ENCODE assay signal across 10 cellular contexts in genomic region chr2:68767031-68767961, GRCh38. TPM values are rescaled to one million over a fixed set of nuclear protein-coding genes. Genes with fewer than 3 reads are reported as not detected.
DNase-seq lines count a peak whose midpoint lies in the region; ATAC-seq and TF ChIP-seq lines count a peak whose summit lies in the region.
"Had no signal": no experiment of that assay in that cellular context is flagged by ENCODE, and none has a peak within 500 bp of the region (broad histone marks: within the 10 kb centered on the region; RNA-seq: fewer than 3 reads in every experiment).

No MANE protein-coding gene starts in this region.

- no peaks in the 10 kb centered on the region for H3K9me3 ChIP-seq in esophagus squamous epithelium

- H3K36me3 ChIP-seq in esophagus squamous epithelium, result no peaks in the 10 kb centered on the region

- H3K4me3 ChIP-seq in esophagus squamous epithelium, result no peak overlapping the region

- no peaks in the 10 kb centered on the region for H3K27me3 Mint-ChIP-seq in CD14-positive monocyte (ENCODE audit: low read depth in 3 of 3)
- H3K27me3 Mint-ChIP-seq: brain had no signal

- ATAC-seq in GM21515 (IDR thresholded peaks at IDR 0.05; ENCODE audit: unreplicated experiment) (peak; percentile 41), HG03469 (IDR thresholded peaks at IDR 0.05; ENCODE audit: unreplicated experiment) (no peak), omental fat pad (ENCODE audit: low FRiP score) (no peak)

- H3K27ac Mint-ChIP-seq in CD14-positive monocyte, result peak overlapping the region; percentile 93 to 99 (median 97)

- H3K4me1 Mint-ChIP-seq in CD14-positive monocyte, result peaks cover 95% of the 10 kb centered on the region

- DNase-seq in CD14-positive monocyte (ENCODE audit: low spot score), result no peak
- peak; percentile 37 to 45 for DNase-seq in activated CD4-positive, alpha-beta T cell treated with anti-CD3 and anti-CD28 coated beads for 4 hours
- DNase-seq in esophagus squamous epithelium (lab: John Stamatoyannopoulos, UW), result no peak
- DNase-seq in germinal center (ENCODE audit: low spot score), result no peak
- DNase-seq in midbrain (lab: John Stamatoyannopoulos, UW), result no peak
- DNase-seq in omental fat pad (ENCODE audit: low spot score), result no peak

- H3K9me3 Mint-ChIP-seq in CD14-positive monocyte, result peaks cover 0 to 4% (median 0%) of the 10 kb centered on the region in 7 donors
- H3K9me3 Mint-ChIP-seq: brain, nephron had no signal

- whole genome bisulfite sequencing in esophagus squamous epithelium, 2 donors, result 78 to 81% methylated on average over 14 to 19 of the region's 19 CpGs

- no peaks in the 10 kb centered on the region for H3K27me3 ChIP-seq in esophagus squamous epithelium

- intact Hi-C loops in CD14-positive monocyte (cut with micrococcal nuclease), result loop anchor here in 1 of 2 donors (5.0 kb wide), 1 partner anchor 40 kb away; no protein-coding TSS in a partner anchor
- intact Hi-C loops in esophagus squamous epithelium (cut with DNase I), result no loop called here

- H3K4me1 ChIP-seq in esophagus squamous epithelium, result peaks cover 5 to 82% (median 41%) of the 10 kb centered on the region in 3 donors

- peak overlapping the region; percentile 37 to 73 (median 62) for H3K27ac ChIP-seq in esophagus squamous epithelium

- peaks cover 17 to 18% of the 10 kb centered on the region in 2 donors for H3K36me3 Mint-ChIP-seq in CD14-positive monocyte
- H3K36me3 Mint-ChIP-seq: brain had no signal

- peak in 1 of 4 donors; percentile 40 for TF ChIP-seq POLR2A in esophagus squamous epithelium (IDR thresholded peaks at IDR 0.05)

- peak overlapping the region; percentile 48 to 59 for H3K4me3 Mint-ChIP-seq in CD14-positive monocyte
- H3K4me3 Mint-ChIP-seq: nephron had no signal

- TF ChIP-seq CTCF in CD14-positive monocyte (IDR thresholded peaks at IDR 0.05) (no peak), esophagus squamous epithelium (IDR thresholded peaks at IDR 0.05) (no peak), omental fat pad (IDR thresholded peaks at IDR 0.05) (no peak)

RNA-seq across cellular contexts. Expression of gene ARHGAP25, which starts 32.7 kb away (rescaled TPM):
- polyA plus RNA-seq in CD14-positive monocyte, result 10 to 100 TPM; 20.8 to 36.3 TPM
- total RNA-seq in esophagus squamous epithelium (1 to 10 TPM; 3.2 to 9.0 (median 5.5) TPM), omental fat pad (10 to 100 TPM in 2 of 4 donors, 1 to 10 TPM in 2; 6.1 to 40.8 (median 11.7) TPM)

Comparison
In these comparisons a context has a peak if more than half of its experiments do, and no peak if none do; other contexts are left out.
1. DNase-seq: peak in activated CD4-positive, alpha-beta T cell treated with anti-CD3 and anti-CD28 coated beads for 4 hours (2 of 2); none in CD14-positive monocyte (single experiment), esophagus squamous epithelium (single experiment), germinal center (single experiment), midbrain (single experiment) and omental fat pad (single experiment).